Comparison of ENCODE assay signal across 2 cellular contexts in genomic region chr6:126529605-126530004, GRCh38.
TF ChIP-seq lines count a peak whose summit lies in the region.

No MANE protein-coding gene starts in this region.

TF ChIP-seq in GM12891, 5 proteins besides CTCF, POLR2A, EP300 and RAD21 (continued from another document):
- no peak for TF ChIP-seq PAX5 (IDR thresholded peaks at IDR 0.05; ENCODE audit: insufficient read depth, low read length, severe bottlenecking)
- no peak for TF ChIP-seq POLR2AphosphoS5 (IDR thresholded peaks at IDR 0.05; ENCODE audit: low read depth, low read length)
- TF ChIP-seq TAF1 (IDR thresholded peaks at IDR 0.05; ENCODE audit: low read depth, low read length): no peak

TF ChIP-seq in GM12878, 131 proteins besides CTCF, POLR2A, EP300 and RAD21 (continued from another document):
- TF ChIP-seq, protein P1, sequence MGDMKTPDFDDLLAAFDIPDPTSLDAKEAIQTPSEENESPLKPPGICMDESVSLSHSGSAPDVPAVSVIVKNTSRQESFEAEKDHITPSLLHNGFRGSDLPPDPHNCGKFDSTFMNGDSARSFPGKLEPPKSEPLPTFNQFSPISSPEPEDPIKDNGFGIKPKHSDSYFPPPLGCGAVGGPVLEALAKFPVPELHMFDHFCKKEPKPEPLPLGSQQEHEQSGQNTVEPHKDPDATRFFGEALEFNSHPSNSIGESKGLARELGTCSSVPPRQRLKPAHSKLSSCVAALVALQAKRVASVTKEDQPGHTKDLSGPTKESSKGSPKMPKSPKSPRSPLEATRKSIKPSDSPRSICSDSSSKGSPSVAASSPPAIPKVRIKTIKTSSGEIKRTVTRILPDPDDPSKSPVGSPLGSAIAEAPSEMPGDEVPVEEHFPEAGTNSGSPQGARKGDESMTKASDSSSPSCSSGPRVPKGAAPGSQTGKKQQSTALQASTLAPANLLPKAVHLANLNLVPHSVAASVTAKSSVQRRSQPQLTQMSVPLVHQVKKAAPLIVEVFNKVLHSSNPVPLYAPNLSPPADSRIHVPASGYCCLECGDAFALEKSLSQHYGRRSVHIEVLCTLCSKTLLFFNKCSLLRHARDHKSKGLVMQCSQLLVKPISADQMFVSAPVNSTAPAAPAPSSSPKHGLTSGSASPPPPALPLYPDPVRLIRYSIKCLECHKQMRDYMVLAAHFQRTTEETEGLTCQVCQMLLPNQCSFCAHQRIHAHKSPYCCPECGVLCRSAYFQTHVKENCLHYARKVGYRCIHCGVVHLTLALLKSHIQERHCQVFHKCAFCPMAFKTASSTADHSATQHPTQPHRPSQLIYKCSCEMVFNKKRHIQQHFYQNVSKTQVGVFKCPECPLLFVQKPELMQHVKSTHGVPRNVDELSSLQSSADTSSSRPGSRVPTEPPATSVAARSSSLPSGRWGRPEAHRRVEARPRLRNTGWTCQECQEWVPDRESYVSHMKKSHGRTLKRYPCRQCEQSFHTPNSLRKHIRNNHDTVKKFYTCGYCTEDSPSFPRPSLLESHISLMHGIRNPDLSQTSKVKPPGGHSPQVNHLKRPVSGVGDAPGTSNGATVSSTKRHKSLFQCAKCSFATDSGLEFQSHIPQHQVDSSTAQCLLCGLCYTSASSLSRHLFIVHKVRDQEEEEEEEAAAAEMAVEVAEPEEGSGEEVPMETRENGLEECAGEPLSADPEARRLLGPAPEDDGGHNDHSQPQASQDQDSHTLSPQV (IDR thresholded peaks at IDR 0.05): no peak
- TF ChIP-seq BCL3 (IDR thresholded peaks at IDR 0.05; ENCODE audit: borderline replicate concordance, insufficient read depth, low read depth, low read length, poor library complexity, severe bottlenecking) (no peak), SMAD1 (IDR thresholded peaks at IDR 0.05; ENCODE audit: low read depth, partially characterized antibody) (no peak), ZBTB33 (IDR thresholded peaks at IDR 0.05) (no peak), ESRRA (IDR thresholded peaks at IDR 0.05; ENCODE audit: low read length) (no peak), POLR2AphosphoS5 (IDR thresholded peaks at IDR 0.05; ENCODE audit: low read length) (no peak), PAX8 (IDR thresholded peaks at IDR 0.05) (no peak), SREBF2 (IDR thresholded peaks at IDR 0.05; ENCODE audit: low read length) (no peak), BMI1 (IDR thresholded peaks at IDR 0.05; ENCODE audit: borderline replicate concordance) (no peak)
- TF ChIP-seq, protein P2, sequence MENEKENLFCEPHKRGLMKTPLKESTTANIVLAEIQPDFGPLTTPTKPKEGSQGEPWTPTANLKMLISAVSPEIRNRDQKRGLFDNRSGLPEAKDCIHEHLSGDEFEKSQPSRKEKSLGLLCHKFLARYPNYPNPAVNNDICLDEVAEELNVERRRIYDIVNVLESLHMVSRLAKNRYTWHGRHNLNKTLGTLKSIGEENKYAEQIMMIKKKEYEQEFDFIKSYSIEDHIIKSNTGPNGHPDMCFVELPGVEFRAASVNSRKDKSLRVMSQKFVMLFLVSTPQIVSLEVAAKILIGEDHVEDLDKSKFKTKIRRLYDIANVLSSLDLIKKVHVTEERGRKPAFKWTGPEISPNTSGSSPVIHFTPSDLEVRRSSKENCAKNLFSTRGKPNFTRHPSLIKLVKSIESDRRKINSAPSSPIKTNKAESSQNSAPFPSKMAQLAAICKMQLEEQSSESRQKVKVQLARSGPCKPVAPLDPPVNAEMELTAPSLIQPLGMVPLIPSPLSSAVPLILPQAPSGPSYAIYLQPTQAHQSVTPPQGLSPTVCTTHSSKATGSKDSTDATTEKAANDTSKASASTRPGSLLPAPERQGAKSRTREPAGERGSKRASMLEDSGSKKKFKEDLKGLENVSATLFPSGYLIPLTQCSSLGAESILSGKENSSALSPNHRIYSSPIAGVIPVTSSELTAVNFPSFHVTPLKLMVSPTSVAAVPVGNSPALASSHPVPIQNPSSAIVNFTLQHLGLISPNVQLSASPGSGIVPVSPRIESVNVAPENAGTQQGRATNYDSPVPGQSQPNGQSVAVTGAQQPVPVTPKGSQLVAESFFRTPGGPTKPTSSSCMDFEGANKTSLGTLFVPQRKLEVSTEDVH (IDR thresholded peaks at IDR 0.05; ENCODE audit: low read depth, partially characterized antibody): no peak
